ENCODE assay signal across 35 cellular contexts in the genomic region with DNA sequence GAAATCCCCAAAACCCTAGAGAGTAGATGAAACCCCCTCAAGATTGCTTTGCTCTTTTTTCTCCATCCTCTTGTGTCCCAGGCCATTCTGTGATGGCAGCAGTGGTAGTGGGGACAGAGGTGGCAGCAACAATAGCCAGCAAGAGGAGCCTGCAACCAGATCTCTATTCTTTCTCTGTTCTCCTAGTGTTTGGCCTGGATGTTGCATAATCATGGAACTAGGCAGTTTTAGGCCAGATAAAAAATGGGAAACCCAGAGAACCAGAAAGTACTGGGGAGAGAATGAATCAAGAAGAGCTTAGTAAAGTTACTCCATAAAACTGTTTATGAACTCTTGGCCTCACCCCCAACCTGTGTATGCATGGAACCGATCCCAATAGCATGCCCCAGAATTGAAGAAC. TPM values are rescaled to one million over a fixed set of nuclear protein-coding genes. Genes with fewer than 3 reads are reported as not detected.
A peak's percentile ranks its signal among the peaks of the same experiment; 100 is the strongest.
DNase-seq lines count a peak whose midpoint lies in the region; ATAC-seq, FAIRE-seq and TF ChIP-seq lines count a peak whose summit lies in the region.
"Had no signal": no experiment of that assay in that cellular context is flagged by ENCODE, and none has a peak within 500 bp of the region (broad histone marks: within the 10 kb centered on the region; RNA-seq: fewer than 3 reads in every experiment).

No MANE protein-coding gene starts in this region.

- TF ChIP-seq POLR2A in HepG2 (IDR thresholded peaks at IDR 0.05; ENCODE audit: insufficient read depth in 1 of 2, low read depth in 2 of 2, low read length in 2 of 2) (no peak), right lobe of liver (IDR thresholded peaks at IDR 0.05) (no peak), H1 (IDR thresholded peaks at IDR 0.05; ENCODE audit: control extremely low read depth in 1 of 2, low read depth in 2 of 2, low read length in 2 of 2) (no peak)

- H3K4me3 ChIP-seq in HepG2 (replicated peaks in 1 of 3; ENCODE audit: insufficient read depth in 1 of 3, low read depth in 2 of 3, low read length in 3 of 3): no peak overlapping the region
- H3K4me3 ChIP-seq in right lobe of liver: no peak overlapping the region
- no peak overlapping the region for H3K4me3 ChIP-seq in OCI-LY3 (ENCODE audit: low read length)
- no peak overlapping the region for H3K4me3 ChIP-seq in H1 (ENCODE audit: extremely low read depth in 1 of 4, insufficient read depth in 2 of 4, low read depth in 3 of 4, low read length in 4 of 4)
- H3K4me3 ChIP-seq: A549; BLaER1; BLaER1 treated with 17β-estradiol and CSF1 and Interleukin-3, amounts not matched to agents 10 nM and 100 nM had no signal

- H4K20me1 ChIP-seq in HepG2 (ENCODE audit: insufficient read depth, low read length) (no peaks in the 10 kb centered on the region), OCI-LY3 (ENCODE audit: insufficient read depth, low read length) (no peaks in the 10 kb centered on the region), H1 (replicated peaks in 1 of 2; ENCODE audit: control insufficient read depth in 1 of 2, insufficient read depth in 2 of 2, low read length in 2 of 2) (no peaks in the 10 kb centered on the region)
- H4K20me1 ChIP-seq: BLaER1 had no signal

- H2BK12ac ChIP-seq in H1 (ENCODE audit: low read depth, low read length): no peak overlapping the region

- intact Hi-C loops in HepG2 (cut with micrococcal nuclease; ENCODE audit: unreplicated experiment) (no loop called here), right lobe of liver (cut with DNase I) (no loop called here)

- H2BK15ac ChIP-seq in H1 (ENCODE audit: low read length): no peak overlapping the region

- CTCF ChIA-PET in HepG2 (lab: Yijun Ruan, JAX; ENCODE audit: low intra/inter-chr PET ratio, low total read pairs): no interaction called here
- CTCF ChIA-PET in H1 (lab: Charles Lee; ENCODE audit: partially characterized antibody): no interaction called here

- no peak for TF ChIP-seq EP300 in HepG2 (IDR thresholded peaks at IDR 0.05; ENCODE audit: low read depth in 2 of 2, low read length in 2 of 2)
- TF ChIP-seq EP300 in HepG2 (CRISPR knock-in tag; IDR thresholded peaks at IDR 0.05; ENCODE audit: borderline replicate concordance): no peak
- TF ChIP-seq EP300 in H1 (IDR thresholded peaks at IDR 0.05; ENCODE audit: borderline replicate concordance in 1 of 2, low read depth in 2 of 2, low read length in 2 of 2): no peak

- H2BK5ac ChIP-seq in H1 (ENCODE audit: low read depth, low read length): no peak overlapping the region

- H3K18ac ChIP-seq in H1 (ENCODE audit: extremely low read depth, low read length): no peak overlapping the region

- 92% methylated on average over 1 of the region's 1 CpG for WGBS in HepG2 (ENCODE audit: low lambda C conversion rate)
- WGBS in right lobe of liver (ENCODE audit: insufficient coverage, low coverage, low lambda C conversion rate, missing lambda C conversion rate): 100% methylated on average over 1 of the region's 1 CpG
- 94% methylated on average over 1 of the region's 1 CpG; no CpG with 5 or more reads in 1 of the 2 experiments for WGBS in H1 (ENCODE audit: extremely low coverage in 1 of 2, insufficient coverage in 1 of 2, insufficient read length in 1 of 2, insufficient replicate concordance in 2 of 2, low coverage in 1 of 2, low lambda C conversion rate in 2 of 2, missing lambda C conversion rate in 1 of 2), 2 experiments

- H2AFZ ChIP-seq in HepG2 (ENCODE audit: low read length): no peak overlapping the region
- H2AFZ ChIP-seq in OCI-LY3 (ENCODE audit: low read depth, low read length): no peak overlapping the region
- no peak overlapping the region for H2AFZ ChIP-seq in H1 (ENCODE audit: low read length)

- no peaks in the 10 kb centered on the region for H3K27me3 ChIP-seq in HepG2 (ENCODE audit: control insufficient read depth in 1 of 2, insufficient read depth in 2 of 2, low read length in 2 of 2)
- H3K27me3 ChIP-seq in right lobe of liver: no peaks in the 10 kb centered on the region
- no peaks in the 10 kb centered on the region for H3K27me3 ChIP-seq in OCI-LY3 (ENCODE audit: low read depth, low read length)
- no peaks in the 10 kb centered on the region for H3K27me3 ChIP-seq in H1 (replicated peaks in 1 of 4; ENCODE audit: control insufficient read depth in 3 of 4, extremely low read depth in 1 of 4, insufficient read depth in 3 of 4, low read length in 3 of 4)
- H3K27me3 ChIP-seq: BE2C; BLaER1; BLaER1 treated with 17β-estradiol and CSF1 and Interleukin-3, amounts not matched to agents 10 nM and 100 nM had no signal

- H2BK20ac ChIP-seq in H1 (ENCODE audit: low read length): no peak overlapping the region

- BruUV-seq in HepG2 (replicated peaks; lab: Mats Ljungman, UMichigan): no TSS peak

- H3K4me1 ChIP-seq in HepG2 (ENCODE audit: insufficient read depth, low read length) (peaks cover 42% of the 10 kb centered on the region), right lobe of liver (no peaks in the 10 kb centered on the region), OCI-LY3 (ENCODE audit: low read length) (peaks cover 19% of the 10 kb centered on the region), H1 (replicated peaks in 1 of 4; ENCODE audit: control insufficient read depth in 3 of 4, insufficient read depth in 4 of 4, low read length in 3 of 4) (peaks cover 0 to 3% (median 0%) of the 10 kb centered on the region in 4 experiments; a peak in 2 of 7 replicates)
- H3K4me1 ChIP-seq: A549, BE2C had no signal

- no peak overlapping the region for H3K56ac ChIP-seq in H1 (replicated peaks; ENCODE audit: insufficient read length, low read depth, low read length)

- no peak overlapping the region for H2BK120ac ChIP-seq in H1 (replicated peaks; ENCODE audit: low read depth, low read length)

- no peaks in the 10 kb centered on the region for H3K23me2 ChIP-seq in H1 (ENCODE audit: low read depth, low read length)

- no peak overlapping the region for H3K4ac ChIP-seq in H1 (replicated peaks; ENCODE audit: insufficient read length, low read depth, low read length)

- no peaks in the 10 kb centered on the region; a peak in 2 of 5 replicates for H3K36me3 ChIP-seq in HepG2 (replicated peaks in 1 of 2; ENCODE audit: control insufficient read depth in 1 of 2, insufficient read depth in 2 of 2, low read length in 2 of 2)
- H3K36me3 ChIP-seq in right lobe of liver: no peaks in the 10 kb centered on the region
- H3K36me3 ChIP-seq in OCI-LY3 (replicated peaks; ENCODE audit: low read depth, low read length): no peaks in the 10 kb centered on the region
- H3K36me3 ChIP-seq in H1 (ENCODE audit: control insufficient read depth in 2 of 4, insufficient read depth in 4 of 4, low read length in 3 of 4): no peaks in the 10 kb centered on the region
- H3K36me3 ChIP-seq: BE2C; BLaER1; BLaER1 treated with 17β-estradiol and CSF1 and Interleukin-3, amounts not matched to agents 10 nM and 100 nM had no signal

- H3K79me2 ChIP-seq in HepG2 (ENCODE audit: insufficient read depth, low read length): no peaks in the 10 kb centered on the region
- no peaks in the 10 kb centered on the region for H3K79me2 ChIP-seq in OCI-LY3 (ENCODE audit: low read length)
- no peaks in the 10 kb centered on the region for H3K79me2 ChIP-seq in H1 (ENCODE audit: control insufficient read depth in 1 of 2, insufficient read depth in 2 of 2, low read length in 2 of 2)

- no peak overlapping the region for H3K14ac ChIP-seq in H1 (ENCODE audit: insufficient read length)

- H3K27ac ChIP-seq in HepG2 (ENCODE audit: extremely low read length, insufficient read depth, low read length): no peak overlapping the region
- no peak overlapping the region for H3K27ac ChIP-seq in right lobe of liver
- H3K27ac ChIP-seq in OCI-LY3 (ENCODE audit: low read length): no peak overlapping the region
- H3K27ac ChIP-seq in VCaP: peak overlapping the region; percentile 32
- no peak overlapping the region for H3K27ac ChIP-seq in H1 (ENCODE audit: low read depth, low read length)
- H3K27ac ChIP-seq: 22Rv1; A549; BLaER1; BLaER1 treated with 17β-estradiol and CSF1 and Interleukin-3, amounts not matched to agents 10 nM and 100 nM; C4-2B had no signal

- no peak overlapping the region for H3K23ac ChIP-seq in H1 (ENCODE audit: insufficient read length)

- no peaks in the 10 kb centered on the region for H3K9me3 ChIP-seq in HepG2 (ENCODE audit: low read length)
- no peaks in the 10 kb centered on the region for H3K9me3 ChIP-seq in right lobe of liver
- H3K9me3 ChIP-seq in OCI-LY3 (ENCODE audit: insufficient read depth, low read length): no peaks in the 10 kb centered on the region
- H3K9me3 ChIP-seq in H1 (ENCODE audit: insufficient read depth in 2 of 2, low read depth in 1 of 2, low read length in 1 of 2): no peaks in the 10 kb centered on the region
- H3K9me3 ChIP-seq: A549, BE2C, BLaER1, Caco-2 had no signal

- H3K4me2 ChIP-seq in HepG2 (ENCODE audit: low read depth, low read length): no peak overlapping the region
- H3K4me2 ChIP-seq in OCI-LY3 (ENCODE audit: low read length): 0 out of 2 replicates have a peak overlapping the region, but pooled peaks have one; percentile 11
- H3K4me2 ChIP-seq in H1 (ENCODE audit: insufficient read depth in 1 of 2, low read depth in 2 of 2, low read length in 2 of 2): no peak overlapping the region
- H3K4me2 ChIP-seq: A549; BLaER1; BLaER1 treated with 17β-estradiol and CSF1 and Interleukin-3, amounts not matched to agents 10 nM and 100 nM had no signal

- H3K79me1 ChIP-seq in H1 (ENCODE audit: low read depth, low read length): no peaks in the 10 kb centered on the region

- no peak overlapping the region for H4K8ac ChIP-seq in H1 (ENCODE audit: extremely low read depth, insufficient read depth, low read length)

- TF ChIP-seq CTCF in HepG2 (CRISPR knock-in tag; IDR thresholded peaks at IDR 0.05) (no peak), right lobe of liver (IDR thresholded peaks at IDR 0.05) (no peak), OCI-LY3 (IDR thresholded peaks at IDR 0.05; ENCODE audit: low read depth, low read length) (no peak), VCaP (conservative IDR thresholded peaks at IDR 0.05) (no peak), H1 (IDR thresholded peaks at IDR 0.05; ENCODE audit: control extremely low read depth in 1 of 3, insufficient read depth in 1 of 3, low read depth in 1 of 3, low read length in 3 of 3) (no peak)

- no peak for ATAC-seq in HepG2
- no peak for ATAC-seq in right lobe of liver
- ATAC-seq: A549; CD8-positive, alpha-beta T cell had no signal

- H2AK5ac ChIP-seq in H1 (ENCODE audit: low read depth, low read length): no peak overlapping the region

- POLR2A ChIA-PET in HepG2 (lab: Yijun Ruan, JAX): no interaction called here
- POLR2A ChIA-PET in H1 (lab: Charles Lee; ENCODE audit: partially characterized antibody): interaction anchor here (1.3 kb wide), 1 partner anchor 47 kb away, joined by 3 read pairs; no protein-coding TSS in a partner anchor

- H3K9ac ChIP-seq in HepG2 (ENCODE audit: insufficient read depth, low read depth, low read length): no peak overlapping the region
- H3K9ac ChIP-seq in OCI-LY3 (ENCODE audit: low read length): no peak overlapping the region
- H3K9ac ChIP-seq in H1 (replicated peaks in 1 of 4; ENCODE audit: extremely low read depth in 1 of 4, low read depth in 3 of 4, low read length in 3 of 4): no peak overlapping the region
- H3K9ac ChIP-seq: BLaER1; BLaER1 treated with 17β-estradiol and CSF1 and Interleukin-3, amounts not matched to agents 10 nM and 100 nM had no signal

- TF ChIP-seq RAD21 in HepG2 (CRISPR knock-in tag; IDR thresholded peaks at IDR 0.05): no peak
- no peak for TF ChIP-seq RAD21 in H1 (IDR thresholded peaks at IDR 0.05 in 1 of 2, conservative IDR thresholded peaks at IDR 0.05 in 1 of 2; ENCODE audit: low read depth in 2 of 2, low read length in 2 of 2)

- in situ Hi-C loops in HepG2 (cut with HindIII; ENCODE audit: extremely low pct_ligation_motif_present, low pct_unique_long_range_greater_than_20kb): no loop called here

- H4K91ac ChIP-seq in H1 (replicated peaks; ENCODE audit: insufficient read length, low read length): no peak overlapping the region

- H4K5ac ChIP-seq in H1 (ENCODE audit: insufficient read length, low read depth, low read length): no peak overlapping the region

- peak; percentile 37 for DNase-seq in HepG2 (ENCODE audit: low spot score)
- DNase-seq in right lobe of liver: no peak
- no peak for DNase-seq in H1 (ENCODE audit: low read depth in 1 of 2, low spot score in 2 of 2)
- no peak for DNase-seq in NCI-H2171 treated with DMSO at 0.1 percent for 48 hours (lab: John Stamatoyannopoulos, UW)
- DNase-seq in iPS-NIHi11 (ENCODE audit: low spot score): no peak
- DNase-seq in OCI-M2 (lab: John Stamatoyannopoulos, UW; ENCODE audit: unreplicated experiment): no peak
- DNase-seq: 8988T; ACHN; AML-193; BE2C; C1 segment of cervical spinal cord; Caco-2; Calu3; CD4-positive, alpha-beta memory T cell; CD4-positive, alpha-beta T cell; CD4-positive, CD25-positive, alpha-beta regulatory T cell; CD8-positive, alpha-beta memory T cell; CD8-positive, alpha-beta T cell; COR-L47; DMS 273 treated with DMSO at 0.1 percent for 48 hours; DMS153; DMS53; DMS79; DMS79 treated with DMSO at 0.1 percent for 48 hours; DND-41; EL had no signal

- FAIRE-seq in HepG2 (lab: Jason Lieb, UNC) (peak; percentile 36), H1 (lab: Jason Lieb, UNC) (no peak)
- FAIRE-seq: A204.1, A549, D721Med had no signal

RNA-seq across cellular contexts. Expression of gene CTNNB1, which starts 52.3 kb away (rescaled TPM):
- total RNA-seq in HepG2 (2016; rRNA removed; fragmentation: Illumina TruSeq; extraction: Trizol): 489 and 700 TPM in 2 replicates
- 50.2 and 54.9 TPM in 2 replicates for total RNA-seq in HepG2 (2016; cell fraction: cytosol; rRNA removed; fragmentation: Illumina TruSeq; extraction: Trizol; ENCODE audit: low read depth)
- total RNA-seq in HepG2 (2016; cell fraction: insoluble cytoplasmic fraction; rRNA removed; fragmentation: Illumina TruSeq; extraction: Trizol): 488 and 720 TPM in 2 replicates
- total RNA-seq in HepG2 (2016; cell fraction: membrane; rRNA removed; fragmentation: Illumina TruSeq; extraction: Trizol): 94.6 and 98.6 TPM in 2 replicates
- 268 and 292 TPM in 2 replicates for total RNA-seq in HepG2 (2016; cell fraction: nucleus; rRNA removed; fragmentation: Illumina TruSeq; extraction: Trizol)
- 398 and 417 TPM in 2 replicates for polyA plus RNA-seq in HepG2 (2011; rRNA removed)
- polyA plus RNA-seq in HepG2 (2011; cell fraction: cytosol; rRNA removed): 460 and 473 TPM in 2 replicates
- 417 and 480 TPM in 2 replicates for polyA plus RNA-seq in HepG2 (2011; cell fraction: nucleus; rRNA removed)
- polyA plus RNA-seq in HepG2 (2012): 229 and 276 TPM in 2 replicates
- 7.0 and 9.4 TPM in 2 replicates for polyA plus RNA-seq in HepG2 (2016; cell fraction: cytosol; fragmentation: Illumina TruSeq; extraction: Trizol; ENCODE audit: low read depth)
- polyA plus RNA-seq in HepG2 (2016; cell fraction: insoluble cytoplasmic fraction; fragmentation: Illumina TruSeq; extraction: Trizol; ENCODE audit: low read depth): 347 and 367 TPM in 2 replicates
- 21.8 and 23.3 TPM in 2 replicates for polyA plus RNA-seq in HepG2 (2016; cell fraction: membrane; fragmentation: Illumina TruSeq; extraction: Trizol; ENCODE audit: low read depth)
- 235 and 254 TPM in 2 replicates for polyA plus RNA-seq in HepG2 (2016; cell fraction: nucleus; fragmentation: Illumina TruSeq; extraction: Trizol; ENCODE audit: insufficient read depth, low read depth)
- polyA minus RNA-seq in HepG2 (2011; rRNA and poly(A)+ RNA removed; ENCODE audit: low replicate concordance): 1,533 and 3,275 TPM in 2 replicates
- 616 and 632 TPM in 2 replicates for polyA minus RNA-seq in HepG2 (2011; cell fraction: cytosol; rRNA and poly(A)+ RNA removed)
- 538 and 639 TPM in 2 replicates for polyA minus RNA-seq in HepG2 (2011; cell fraction: nucleus; rRNA and poly(A)+ RNA removed)
- 100 to 1,000 TPM; 107 to 160 (median 138) TPM for total RNA-seq in right lobe of liver
- total RNA-seq in H1 (2021; fragmentation: NEBNext Ultra II Directional; extraction: Animal tissue kit (Norgen Biotek cat#: 25700)): 325 and 356 TPM in 2 replicates
- 535 and 579 TPM in 2 replicates for polyA plus RNA-seq in H1 (2011; rRNA removed)
- polyA plus RNA-seq in H1 (2011; cell fraction: cytosol; rRNA removed): 483 TPM
- polyA plus RNA-seq in H1 (2011; cell fraction: nucleus; rRNA removed): 934 TPM
- 373 to 437 TPM (median 415 TPM) in 4 replicates for polyA plus RNA-seq in H1 (2012, experiment 1 of 2)
- 27.8 TPM for polyA plus RNA-seq in H1 (2012, experiment 2 of 2)
- 345 TPM for polyA plus RNA-seq in H1 (2013, experiment 1 of 2)
- 328 TPM for polyA plus RNA-seq in H1 (2013, experiment 2 of 2)
- polyA minus RNA-seq in H1 (2011; rRNA and poly(A)+ RNA removed): 2,973 and 3,699 TPM in 2 replicates
- polyA minus RNA-seq in H1 (2011; cell fraction: cytosol; rRNA and poly(A)+ RNA removed): 574 TPM
- 651 TPM for polyA minus RNA-seq in H1 (2011; cell fraction: nucleus; rRNA and poly(A)+ RNA removed)

Comparison
In these comparisons a context has a peak if more than half of its experiments do, and no peak if none do; other contexts are left out.
1. Of the 41 proteins assayed by ChIP-seq in both HepG2 and H1: peak only in HepG2: none; only in H1: none; in both: CEBPB; in neither: 40.